15 cellular contexts compared by ENCODE assay signal in genomic region chr18:65365245-65365955, GRCh38.
A peak's percentile ranks its signal among the peaks of the same experiment; 100 is the strongest.
DNase-seq lines count a peak whose midpoint lies in the region; ATAC-seq and TF ChIP-seq lines count a peak whose summit lies in the region.
"Had no signal": no experiment of that assay in that cellular context is flagged by ENCODE, and none has a peak within 500 bp of the region (broad histone marks: within the 10 kb centered on the region; RNA-seq: fewer than 3 reads in every experiment).

No MANE protein-coding gene starts in this region.

- H3K36me3 ChIP-seq in GM23338 (ENCODE audit: insufficient read depth) (no peaks in the 10 kb centered on the region), NT2/D1 (ENCODE audit: insufficient read depth, insufficient read length, low read length) (no peaks in the 10 kb centered on the region), iPS DF 6.9 (ENCODE audit: control insufficient read depth, insufficient read depth, low read length) (no peaks in the 10 kb centered on the region), trophoblast cell (ENCODE audit: control insufficient read depth in 1 of 2, insufficient read depth in 2 of 2, low read length in 2 of 2) (no peaks in the 10 kb centered on the region)

- no peak overlapping the region for H2BK12ac ChIP-seq in trophoblast cell (ENCODE audit: low read length)

- no peak overlapping the region for H4K91ac ChIP-seq in trophoblast cell (ENCODE audit: low read depth, low read length)

- H3K27me3 Mint-ChIP-seq in GM23338 (ENCODE audit: insufficient read depth, low read depth, poor library complexity): no peaks in the 10 kb centered on the region

- H3K4me3 Mint-ChIP-seq in GM23338: no peak overlapping the region; the same call in 2 of the 3 replicates
- H3K4me3 Mint-ChIP-seq: CD14-positive monocyte had no signal

- no peaks in the 10 kb centered on the region for H3K9me3 Mint-ChIP-seq in GM23338

- peaks cover 34% of the 10 kb centered on the region for H3K4me1 Mint-ChIP-seq in GM23338
- H3K4me1 Mint-ChIP-seq: CD14-positive monocyte had no signal

- peak overlapping the region; percentile 21 for H3K4me2 ChIP-seq in GM23338
- peak overlapping the region; percentile 6 for H3K4me2 ChIP-seq in trophoblast cell (ENCODE audit: low read length)
- H3K4me2 ChIP-seq: PC-9 had no signal

- H2AFZ ChIP-seq in GM23338: no peak overlapping the region
- H2AFZ ChIP-seq in trophoblast cell (ENCODE audit: insufficient read depth, low read length, poor library complexity): no peak overlapping the region
- H2AFZ ChIP-seq: GM23248, PC-9 had no signal

- H4K12ac ChIP-seq in trophoblast cell (ENCODE audit: low read depth, low read length): no peak overlapping the region

- no peak overlapping the region for H3K4ac ChIP-seq in trophoblast cell (ENCODE audit: low read depth, low read length)

- no peak overlapping the region for H3K23ac ChIP-seq in trophoblast cell (ENCODE audit: low read length)

- no peaks in the 10 kb centered on the region for H4K20me1 ChIP-seq in GM23338 (replicated peaks; ENCODE audit: insufficient read depth)

- no peak for TF ChIP-seq CTCF in GM23338 (conservative IDR thresholded peaks at IDR 0.05; ENCODE audit: low read depth in 2 of 2)

- H3K27ac Mint-ChIP-seq in GM23338: peak overlapping the region; percentile 32
- H3K27ac Mint-ChIP-seq: CD14-positive monocyte had no signal

- H3K79me2 ChIP-seq in GM23338 (replicated peaks; ENCODE audit: insufficient read depth) (no peaks in the 10 kb centered on the region), trophoblast cell (ENCODE audit: control insufficient read depth, insufficient read depth, low read length, poor library complexity) (peaks cover 2% of the 10 kb centered on the region)

- peak; percentile 87 for ATAC-seq in GM23338
- ATAC-seq: K562 had no signal

- no peak overlapping the region for H3K14ac ChIP-seq in trophoblast cell (ENCODE audit: low read length)

- peaks cover 27% of the 10 kb centered on the region for H3K79me1 ChIP-seq in trophoblast cell (ENCODE audit: low read length)

- H3K9ac ChIP-seq in NT2/D1 (ENCODE audit: insufficient read length, low read depth) (no peak overlapping the region), trophoblast cell (ENCODE audit: low read length) (no peak overlapping the region)
- H3K9ac ChIP-seq: GM23248 had no signal

- 0 out of 2 replicates have a peak, but pooled peaks cover 3% of the 10 kb centered on the region for H3F3A ChIP-seq in GM23338 (replicated peaks; ENCODE audit: low read depth)

- no CpG with 5 or more reads among the region's 1 CpG for WGBS in iPS DF 6.9 (ENCODE audit: insufficient coverage, insufficient read length)
- whole genome bisulfite sequencing in trophoblast cell (ENCODE audit: extremely low coverage, insufficient coverage, insufficient read length): no CpG with 5 or more reads among the region's 1 CpG

- H3K27ac ChIP-seq in GM23338 (ENCODE audit: low read depth) (peak overlapping the region; percentile 86), iPS DF 6.9 (ENCODE audit: low read length) (no peak overlapping the region), trophoblast cell (ENCODE audit: low read depth, low read length) (peak overlapping the region; percentile 98)
- H3K27ac ChIP-seq: GM23248, PC-9, RWPE1 had no signal

- H4K8ac ChIP-seq in trophoblast cell (ENCODE audit: low read depth, low read length): no peak overlapping the region

- H3K18ac ChIP-seq in trophoblast cell (ENCODE audit: low read length): no peak overlapping the region

- peak overlapping the region; percentile 21 for H2BK5ac ChIP-seq in trophoblast cell (ENCODE audit: low read depth, low read length, poor library complexity)

- H3K4me3 ChIP-seq in GM23338 (no peak overlapping the region), NT2/D1 (ENCODE audit: insufficient read length, low read depth) (no peak overlapping the region), iPS DF 6.9 (ENCODE audit: low read length) (no peak overlapping the region), trophoblast cell (ENCODE audit: low read depth, low read length) (no peak overlapping the region)
- H3K4me3 ChIP-seq: GM23248, K562, PC-9 had no signal

- peaks cover 10% of the 10 kb centered on the region; the same call in 1 of the 2 replicates for H3K9me2 ChIP-seq in GM23338 (ENCODE audit: insufficient read depth)

- peaks cover 20% of the 10 kb centered on the region for H3K4me1 ChIP-seq in GM23338 (ENCODE audit: insufficient read depth)
- no peaks in the 10 kb centered on the region for H3K4me1 ChIP-seq in NT2/D1 (ENCODE audit: insufficient read depth, insufficient read length)
- peaks cover 5% of the 10 kb centered on the region; the same call in 1 of the 2 replicates for H3K4me1 ChIP-seq in iPS DF 6.9 (ENCODE audit: control insufficient read depth, insufficient read depth, low read length)
- peaks cover 8 to 23% of the 10 kb centered on the region in 2 experiments for H3K4me1 ChIP-seq in trophoblast cell (ENCODE audit: control insufficient read depth in 1 of 2, insufficient read depth in 2 of 2, low read length in 2 of 2)

- H3K36me3 Mint-ChIP-seq in GM23338 (ENCODE audit: low read depth): no peaks in the 10 kb centered on the region
- H3K36me3 Mint-ChIP-seq: CD14-positive monocyte had no signal

- no peaks in the 10 kb centered on the region for H3K9me3 ChIP-seq in NT2/D1 (ENCODE audit: insufficient read depth, low read length)
- no peaks in the 10 kb centered on the region for H3K9me3 ChIP-seq in iPS DF 6.9 (ENCODE audit: control insufficient read depth, insufficient read depth, low read length)
- no peaks in the 10 kb centered on the region for H3K9me3 ChIP-seq in trophoblast cell (ENCODE audit: insufficient read depth, low read depth, low read length)

- DNase-seq in GM23338 (ENCODE audit: low spot score) (peak; percentile 72), NT2/D1 (ENCODE audit: low read depth, low spot score) (peak; percentile 43), iPS DF 6.9 (ENCODE audit: low read depth, low spot score) (peak; percentile 22), trophoblast cell (no peak), occipital lobe (lab: John Stamatoyannopoulos, UW) (no peak), SKM-1 (lab: John Stamatoyannopoulos, UW; ENCODE audit: unreplicated experiment) (no peak)
- DNase-seq in activated CD4-positive, alpha-beta T cell treated with anti-CD3 and anti-CD28 coated beads, Interleukin-2, amount 50 U/mL, for 1 hour: no peak
- DNase-seq: GM23248, NCI-H1694 treated with DMSO at 0.1 percent for 48 hours, NCI-H510A, PC-9, SIG-M5 had no signal

- H3K27me3 ChIP-seq in GM23338 (ENCODE audit: insufficient read depth): no peaks in the 10 kb centered on the region
- H3K27me3 ChIP-seq in NT2/D1 (ENCODE audit: insufficient read depth, insufficient read length): no peaks in the 10 kb centered on the region
- no peaks in the 10 kb centered on the region for H3K27me3 ChIP-seq in iPS DF 6.9 (ENCODE audit: control insufficient read depth, insufficient read depth, low read length)
- no peaks in the 10 kb centered on the region for H3K27me3 ChIP-seq in trophoblast cell (ENCODE audit: insufficient read depth, low read length)

- peak overlapping the region; percentile 30 for H2BK120ac ChIP-seq in trophoblast cell (ENCODE audit: insufficient read depth, low read length, poor library complexity)

- H2AK5ac ChIP-seq in trophoblast cell (ENCODE audit: low read length): no peak overlapping the region

TF ChIP-seq in GM23338, 12 proteins besides CTCF, POLR2A, EP300 and RAD21 (continues in another document):
- TF ChIP-seq POLR2AphosphoS5 (IDR thresholded peaks at IDR 0.05; ENCODE audit: low read depth): no peak
- TF ChIP-seq NANOG (IDR thresholded peaks at IDR 0.05; ENCODE audit: borderline replicate concordance): peak; percentile 77
- TF ChIP-seq, protein P1, sequence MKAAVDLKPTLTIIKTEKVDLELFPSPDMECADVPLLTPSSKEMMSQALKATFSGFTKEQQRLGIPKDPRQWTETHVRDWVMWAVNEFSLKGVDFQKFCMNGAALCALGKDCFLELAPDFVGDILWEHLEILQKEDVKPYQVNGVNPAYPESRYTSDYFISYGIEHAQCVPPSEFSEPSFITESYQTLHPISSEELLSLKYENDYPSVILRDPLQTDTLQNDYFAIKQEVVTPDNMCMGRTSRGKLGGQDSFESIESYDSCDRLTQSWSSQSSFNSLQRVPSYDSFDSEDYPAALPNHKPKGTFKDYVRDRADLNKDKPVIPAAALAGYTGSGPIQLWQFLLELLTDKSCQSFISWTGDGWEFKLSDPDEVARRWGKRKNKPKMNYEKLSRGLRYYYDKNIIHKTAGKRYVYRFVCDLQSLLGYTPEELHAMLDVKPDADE (IDR thresholded peaks at IDR 0.05): no peak
- TF ChIP-seq ZNF331 (CRISPR knock-in tag; IDR thresholded peaks at IDR 0.05; ENCODE audit: low read depth): no peak

Comparison
In these comparisons a context has a peak if more than half of its experiments do, and no peak if none do; other contexts are left out.
1. DNase-seq: peak in GM23338 (single experiment), NT2/D1 (single experiment) and iPS DF 6.9 (single experiment); none in trophoblast cell (0 of 2), occipital lobe (single experiment), SKM-1 (single experiment) and activated CD4-positive, alpha-beta T cell treated with anti-CD3 and anti-CD28 coated beads, Interleukin-2, amount 50 U/mL, for 1 hour (single experiment).